Comparison of ENCODE assay signal across 9 cellular contexts in the genomic region with DNA sequence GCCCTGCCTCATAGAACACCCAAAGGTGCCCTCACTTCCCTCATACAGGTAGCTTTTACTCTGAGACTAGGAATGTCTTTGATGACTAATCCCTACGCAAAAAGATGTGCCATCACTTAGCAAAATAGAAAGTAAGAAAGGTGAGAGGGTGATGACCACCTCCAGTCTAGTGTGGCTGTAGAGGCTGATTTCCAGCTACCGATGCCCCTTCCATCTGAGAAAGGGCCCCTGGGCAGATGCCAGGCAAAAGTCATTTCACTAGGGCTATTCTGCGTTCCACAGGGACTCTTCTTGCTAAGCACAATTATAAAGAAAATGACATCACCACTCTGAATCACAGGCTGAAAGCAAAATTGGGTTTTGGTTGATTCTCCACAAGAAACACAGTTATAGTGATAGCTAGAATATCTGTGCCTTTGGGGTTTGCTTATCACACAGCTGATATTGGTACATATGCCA.
DNase-seq lines count a peak whose midpoint lies in the region; ATAC-seq and TF ChIP-seq lines count a peak whose summit lies in the region.
"Had no signal": no experiment of that assay in that cellular context is flagged by ENCODE, and none has a peak within 500 bp of the region (broad histone marks: within the 10 kb centered on the region; RNA-seq: fewer than 3 reads in every experiment).

No MANE protein-coding gene starts in this region.

- H3F3A ChIP-seq in SK-N-SH (replicated peaks; ENCODE audit: insufficient read depth), result no peaks in the 10 kb centered on the region

- peaks cover 86% of the 10 kb centered on the region for H4K20me1 ChIP-seq in SK-N-SH (ENCODE audit: insufficient read depth)

- POLR2A ChIA-PET in SK-N-SH (lab: Yijun Ruan, JAX), result interaction anchor here (2.9 kb wide), 1 partner anchor 30 kb away, joined by 10 read pairs; no protein-coding TSS in a partner anchor

- H3K9me2 ChIP-seq in SK-N-SH, result no peaks in the 10 kb centered on the region

- no peak overlapping the region for H3K9ac ChIP-seq in SK-N-SH

- H3K4me3 Mint-ChIP-seq in activated naive CD8-positive, alpha-beta T cell treated with anti-CD3 and anti-CD28 coated beads, Interleukin-2, amount 50 U/mL, for 24 hours, result no peak overlapping the region

- H3K27me3 Mint-ChIP-seq in activated naive CD8-positive, alpha-beta T cell treated with anti-CD3 and anti-CD28 coated beads, Interleukin-2, amount 50 U/mL, for 24 hours, result no peaks in the 10 kb centered on the region

- DNase-seq in SK-N-SH (no peak), lung (ENCODE audit: low spot score) (no peak), substantia nigra (lab: John Stamatoyannopoulos, UW) (peak in 3 of 49 donors; percentile 12 to 50 (median 15)), activated gamma-delta T cell (lab: John Stamatoyannopoulos, UW) (no peak), NK-92 (lab: John Stamatoyannopoulos, UW; ENCODE audit: unreplicated experiment) (no peak)
- peak; percentile 23 for DNase-seq in activated naive CD8-positive, alpha-beta T cell treated with anti-CD3 and anti-CD28 coated beads, Interleukin-2, amount 50 U/mL, for 24 hours
- DNase-seq: KBM-7 had no signal

- ATAC-seq in SK-N-SH treated with all-trans-retinoic acid at 6 μM for 48 hours, result no peak
- ATAC-seq in activated naive CD8-positive, alpha-beta T cell treated with anti-CD3 and anti-CD28 coated beads, Interleukin-2, amount 50 U/mL, for 24 hours, result peak; percentile 74
- ATAC-seq in lung (ENCODE audit: insufficient read depth, low FRiP score), result no peak
- no peak for ATAC-seq in HG02678 (IDR thresholded peaks at IDR 0.05; ENCODE audit: unreplicated experiment)

- H3K9me3 ChIP-seq in SK-N-SH (no peaks in the 10 kb centered on the region), lung (ENCODE audit: control insufficient read depth in 2 of 2, insufficient read depth in 1 of 2, low read length in 1 of 2) (no peaks in the 10 kb centered on the region)

- H3K27ac ChIP-seq in SK-N-SH (ENCODE audit: low read depth in 2 of 2, low read length in 1 of 2) (peak overlapping the region; percentile 22 to 92; a peak in 3 of 4 replicates), lung (ENCODE audit: low read depth in 1 of 2, low read length in 1 of 2) (peak overlapping the region; percentile 10 to 43), substantia nigra (ENCODE audit: low read depth, low read length, poor library complexity, severe bottlenecking) (peak overlapping the region; percentile 55)

- peaks cover 14 to 18% of the 10 kb centered on the region in 2 experiments for H3K36me3 ChIP-seq in SK-N-SH (replicated peaks in 1 of 2; ENCODE audit: control insufficient read depth in 1 of 2, insufficient read depth in 2 of 2, low read length in 1 of 2)
- peaks cover 0 to 8% of the 10 kb centered on the region in 2 donors for H3K36me3 ChIP-seq in lung (ENCODE audit: control insufficient read depth in 2 of 2, insufficient read depth in 2 of 2, low read length in 2 of 2)

- H3K4me1 Mint-ChIP-seq in activated naive CD8-positive, alpha-beta T cell treated with anti-CD3 and anti-CD28 coated beads, Interleukin-2, amount 50 U/mL, for 24 hours, result peaks cover 73% of the 10 kb centered on the region

- TF ChIP-seq EP300 in SK-N-SH (IDR thresholded peaks at IDR 0.05; ENCODE audit: borderline replicate concordance in 1 of 2, low read depth in 1 of 2, low read length in 1 of 2), result no peak

- no peak for TF ChIP-seq RAD21 in SK-N-SH (IDR thresholded peaks at IDR 0.05; ENCODE audit: low read length)

- H3K27me3 ChIP-seq in SK-N-SH (ENCODE audit: insufficient read depth) (no peaks in the 10 kb centered on the region), lung (ENCODE audit: control insufficient read depth, insufficient read depth) (no peaks in the 10 kb centered on the region)

- peaks cover 99% of the 10 kb centered on the region for H3K79me2 ChIP-seq in SK-N-SH (ENCODE audit: insufficient read depth)

- peak overlapping the region; percentile 61 for H3K27ac Mint-ChIP-seq in activated naive CD8-positive, alpha-beta T cell treated with anti-CD3 and anti-CD28 coated beads, Interleukin-2, amount 50 U/mL, for 24 hours

- no peaks in the 10 kb centered on the region for H3K9me3 Mint-ChIP-seq in activated naive CD8-positive, alpha-beta T cell treated with anti-CD3 and anti-CD28 coated beads, Interleukin-2, amount 50 U/mL, for 24 hours

- H3K4me2 ChIP-seq in SK-N-SH, result no peak overlapping the region

- H3K4me1 ChIP-seq in SK-N-SH (ENCODE audit: control insufficient read depth in 1 of 2, insufficient read depth in 2 of 2, low read depth in 1 of 2, low read length in 1 of 2), result peaks cover 30 to 64% of the 10 kb centered on the region in 2 experiments
- peaks cover 14 to 51% of the 10 kb centered on the region in 2 donors for H3K4me1 ChIP-seq in lung (ENCODE audit: control insufficient read depth in 2 of 2, insufficient read depth in 2 of 2, low read length in 2 of 2)

- TF ChIP-seq CTCF in SK-N-SH (IDR thresholded peaks at IDR 0.05) (no peak), lung (IDR thresholded peaks at IDR 0.05; ENCODE audit: control extremely low read depth, extremely low read depth) (no peak)

- H3K36me3 Mint-ChIP-seq in activated naive CD8-positive, alpha-beta T cell treated with anti-CD3 and anti-CD28 coated beads, Interleukin-2, amount 50 U/mL, for 24 hours (ENCODE audit: low read depth), result peaks cover 8% of the 10 kb centered on the region

- H3K4me3 ChIP-seq in SK-N-SH (ENCODE audit: low read depth in 2 of 2, low read length in 1 of 2) (no peak overlapping the region), lung (no peak overlapping the region)

- WGBS in SK-N-SH (ENCODE audit: low lambda C conversion rate), result 82% methylated on average over 3 of the region's 3 CpGs
- 57 to 77% methylated on average over 3 of the region's 3 CpGs for WGBS in lung, 2 donors

- CTCF ChIA-PET in SK-N-SH (lab: Yijun Ruan, JAX), result interaction anchor here (1.1 to 24.7 kb wide), 6 partner anchors 8 to 113 kb away, joined by 3 to 513 read pairs (median 6); no protein-coding TSS in a partner anchor

- H2AFZ ChIP-seq in SK-N-SH (ENCODE audit: low read depth), result no peak overlapping the region

TF ChIP-seq in SK-N-SH, 30 proteins besides CTCF, POLR2A, EP300 and RAD21:
- TF ChIP-seq FOSL2 (IDR thresholded peaks at IDR 0.05; ENCODE audit: borderline replicate concordance, low read depth) (peak; percentile 2; the same call in 1 of the 2 replicates), TEAD4 (IDR thresholded peaks at IDR 0.05; ENCODE audit: borderline replicate concordance, insufficient read depth) (no peak), FOXM1 (IDR thresholded peaks at IDR 0.05; ENCODE audit: low read depth) (no peak), RXRA (IDR thresholded peaks at IDR 0.05; ENCODE audit: borderline replicate concordance, low read depth) (no peak), ELF1 (IDR thresholded peaks at IDR 0.05) (no peak)

TF ChIP-seq in SK-N-SH treated with all-trans-retinoic acid at 6 μM for 48 hours, 23 proteins besides CTCF, POLR2A, EP300 and RAD21 (continues in another document):
- TF ChIP-seq CREB5 (CRISPR knock-in tag; IDR thresholded peaks at IDR 0.05; ENCODE audit: low read depth) (no peak), ZC3H10 (CRISPR knock-in tag; IDR thresholded peaks at IDR 0.05) (no peak), ARNTL (CRISPR knock-in tag; IDR thresholded peaks at IDR 0.05; ENCODE audit: borderline replicate concordance, low read depth) (no peak), TSHZ2 (CRISPR knock-in tag; IDR thresholded peaks at IDR 0.05) (no peak)
- TF ChIP-seq, protein P1, sequence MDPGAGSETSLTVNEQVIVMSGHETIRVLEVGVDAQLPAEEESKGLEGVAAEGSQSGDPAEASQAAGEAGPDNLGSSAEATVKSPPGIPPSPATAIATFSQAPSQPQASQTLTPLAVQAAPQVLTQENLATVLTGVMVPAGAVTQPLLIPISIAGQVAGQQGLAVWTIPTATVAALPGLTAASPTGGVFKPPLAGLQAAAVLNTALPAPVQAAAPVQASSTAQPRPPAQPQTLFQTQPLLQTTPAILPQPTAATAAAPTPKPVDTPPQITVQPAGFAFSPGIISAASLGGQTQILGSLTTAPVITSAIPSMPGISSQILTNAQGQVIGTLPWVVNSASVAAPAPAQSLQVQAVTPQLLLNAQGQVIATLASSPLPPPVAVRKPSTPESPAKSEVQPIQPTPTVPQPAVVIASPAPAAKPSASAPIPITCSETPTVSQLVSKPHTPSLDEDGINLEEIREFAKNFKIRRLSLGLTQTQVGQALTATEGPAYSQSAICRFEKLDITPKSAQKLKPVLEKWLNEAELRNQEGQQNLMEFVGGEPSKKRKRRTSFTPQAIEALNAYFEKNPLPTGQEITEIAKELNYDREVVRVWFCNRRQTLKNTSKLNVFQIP (CRISPR knock-in tag; IDR thresholded peaks at IDR 0.05; ENCODE audit: borderline replicate concordance, low read depth), result no peak
